ENCODE assay signal across 28 cellular contexts in genomic region chr5:77791926-77792325, GRCh38.
"Had no signal": no experiment of that assay in that cellular context is flagged by ENCODE, and none has a peak within 500 bp of the region (broad histone marks: within the 10 kb centered on the region; RNA-seq: fewer than 3 reads in every experiment).

No MANE protein-coding gene starts in this region.

- H3K4me1 ChIP-seq: esophagus squamous epithelium, gastrocnemius medialis, heart right ventricle, left lung, lower lobe of right lung had no signal

- FAIRE-seq: colon, endometrium, islet of Langerhans, keratinocyte had no signal

- H3K27ac Mint-ChIP-seq: effector memory CD8-positive, alpha-beta T cell; endodermal cell; naive thymus-derived CD4-positive, alpha-beta T cell had no signal

- H3K36me3 ChIP-seq: esophagus squamous epithelium, gastrocnemius medialis, heart right ventricle, left lung, lower lobe of right lung had no signal

- H3K9me3 ChIP-seq: esophagus squamous epithelium, gastrocnemius medialis, lower lobe of right lung had no signal

- ATAC-seq: effector memory CD8-positive, alpha-beta T cell; esophagus mucosa; gastrocnemius medialis; heart right ventricle; left cardiac atrium; left lung; left ventricle myocardium superior; lower lobe of right lung; naive thymus-derived CD4-positive, alpha-beta T cell had no signal

- H3K27me3 ChIP-seq: dorsolateral prefrontal cortex, gastrocnemius medialis, heart right ventricle, left lung had no signal

- H3K27ac ChIP-seq: coronary artery, dorsolateral prefrontal cortex, epithelial cell of prostate, esophagus squamous epithelium, gastrocnemius medialis, heart right ventricle, left lung, lower lobe of right lung had no signal

- DNase-seq: dermis blood vessel endothelial cell; dorsolateral prefrontal cortex; effector CD4-positive, alpha-beta T cell; effector memory CD8-positive, alpha-beta T cell; endodermal cell; erythroblast; esophagus squamous epithelium; foreskin fibroblast; foreskin melanocyte; gastrocnemius medialis; glutamatergic neuron; head of caudate nucleus; heart right ventricle; hippocampal formation; left cardiac atrium; left lung; left ventricle myocardium superior; lower lobe of right lung; mesendoderm; midbrain; naive thymus-derived CD4-positive, alpha-beta T cell had no signal

- H3K4me3 ChIP-seq: coronary artery, dorsolateral prefrontal cortex, esophagus squamous epithelium, gastrocnemius medialis, heart right ventricle, left lung, lower lobe of right lung had no signal
